ENCODE assay signal across 1 cellular context in the genomic region with DNA sequence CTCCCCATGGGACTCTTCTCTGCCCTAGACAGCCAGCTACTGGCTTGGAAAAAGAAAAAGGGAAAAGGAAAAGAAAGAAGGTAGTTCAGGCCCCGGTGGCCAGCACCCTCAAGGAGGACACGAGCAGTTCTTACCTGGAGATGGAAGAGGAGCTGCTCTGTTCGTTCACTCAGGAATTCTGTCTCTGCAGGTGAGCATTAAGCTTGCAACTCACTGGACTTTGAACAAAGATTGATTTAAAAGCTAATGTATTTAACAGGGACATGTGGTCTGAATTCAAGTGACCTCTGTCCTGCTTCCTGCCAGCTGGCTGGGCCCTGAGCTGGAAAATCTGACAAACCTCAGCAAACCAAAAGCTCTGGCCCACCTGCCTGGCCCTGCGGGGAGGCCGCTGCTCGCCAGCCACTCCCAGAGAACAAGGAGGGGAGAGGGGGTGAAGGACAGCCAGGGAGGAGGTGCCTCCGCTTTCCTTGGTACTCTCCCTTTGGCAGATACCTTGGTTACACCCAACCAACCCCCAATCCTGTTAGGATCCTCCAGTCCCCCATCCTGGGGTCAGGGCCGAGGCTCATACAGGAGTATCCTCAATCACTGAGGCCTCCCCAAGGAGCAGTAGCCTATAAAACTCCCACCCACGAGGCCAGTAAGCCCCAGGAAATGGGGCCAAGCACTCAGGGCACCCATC.
TF ChIP-seq lines count a peak whose summit lies in the region.

A gene (minus strand): TSS at position 186 of the 685 bp plus-strand sequence. CDS start 19,347 bp downstream, outside the sequence.

TF ChIP-seq in HepG2, 621 proteins besides CTCF, POLR2A, EP300 and RAD21 (continued from another document and continues in another):
- TF ChIP-seq, protein P1, sequence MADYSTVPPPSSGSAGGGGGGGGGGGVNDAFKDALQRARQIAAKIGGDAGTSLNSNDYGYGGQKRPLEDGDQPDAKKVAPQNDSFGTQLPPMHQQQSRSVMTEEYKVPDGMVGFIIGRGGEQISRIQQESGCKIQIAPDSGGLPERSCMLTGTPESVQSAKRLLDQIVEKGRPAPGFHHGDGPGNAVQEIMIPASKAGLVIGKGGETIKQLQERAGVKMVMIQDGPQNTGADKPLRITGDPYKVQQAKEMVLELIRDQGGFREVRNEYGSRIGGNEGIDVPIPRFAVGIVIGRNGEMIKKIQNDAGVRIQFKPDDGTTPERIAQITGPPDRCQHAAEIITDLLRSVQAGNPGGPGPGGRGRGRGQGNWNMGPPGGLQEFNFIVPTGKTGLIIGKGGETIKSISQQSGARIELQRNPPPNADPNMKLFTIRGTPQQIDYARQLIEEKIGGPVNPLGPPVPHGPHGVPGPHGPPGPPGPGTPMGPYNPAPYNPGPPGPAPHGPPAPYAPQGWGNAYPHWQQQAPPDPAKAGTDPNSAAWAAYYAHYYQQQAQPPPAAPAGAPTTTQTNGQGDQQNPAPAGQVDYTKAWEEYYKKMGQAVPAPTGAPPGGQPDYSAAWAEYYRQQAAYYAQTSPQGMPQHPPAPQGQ (CRISPR knock-in tag; IDR thresholded peaks at IDR 0.05; ENCODE audit: borderline replicate concordance): no peak
- TF ChIP-seq, protein P2, sequence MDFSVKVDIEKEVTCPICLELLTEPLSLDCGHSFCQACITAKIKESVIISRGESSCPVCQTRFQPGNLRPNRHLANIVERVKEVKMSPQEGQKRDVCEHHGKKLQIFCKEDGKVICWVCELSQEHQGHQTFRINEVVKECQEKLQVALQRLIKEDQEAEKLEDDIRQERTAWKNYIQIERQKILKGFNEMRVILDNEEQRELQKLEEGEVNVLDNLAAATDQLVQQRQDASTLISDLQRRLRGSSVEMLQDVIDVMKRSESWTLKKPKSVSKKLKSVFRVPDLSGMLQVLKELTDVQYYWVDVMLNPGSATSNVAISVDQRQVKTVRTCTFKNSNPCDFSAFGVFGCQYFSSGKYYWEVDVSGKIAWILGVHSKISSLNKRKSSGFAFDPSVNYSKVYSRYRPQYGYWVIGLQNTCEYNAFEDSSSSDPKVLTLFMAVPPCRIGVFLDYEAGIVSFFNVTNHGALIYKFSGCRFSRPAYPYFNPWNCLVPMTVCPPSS (IDR thresholded peaks at IDR 0.05): no peak
- peak; percentile 39; the same call in 1 of the 2 replicates for TF ChIP-seq ARNTL (CRISPR knock-in tag; IDR thresholded peaks at IDR 0.05)
- TF ChIP-seq, protein P3, sequence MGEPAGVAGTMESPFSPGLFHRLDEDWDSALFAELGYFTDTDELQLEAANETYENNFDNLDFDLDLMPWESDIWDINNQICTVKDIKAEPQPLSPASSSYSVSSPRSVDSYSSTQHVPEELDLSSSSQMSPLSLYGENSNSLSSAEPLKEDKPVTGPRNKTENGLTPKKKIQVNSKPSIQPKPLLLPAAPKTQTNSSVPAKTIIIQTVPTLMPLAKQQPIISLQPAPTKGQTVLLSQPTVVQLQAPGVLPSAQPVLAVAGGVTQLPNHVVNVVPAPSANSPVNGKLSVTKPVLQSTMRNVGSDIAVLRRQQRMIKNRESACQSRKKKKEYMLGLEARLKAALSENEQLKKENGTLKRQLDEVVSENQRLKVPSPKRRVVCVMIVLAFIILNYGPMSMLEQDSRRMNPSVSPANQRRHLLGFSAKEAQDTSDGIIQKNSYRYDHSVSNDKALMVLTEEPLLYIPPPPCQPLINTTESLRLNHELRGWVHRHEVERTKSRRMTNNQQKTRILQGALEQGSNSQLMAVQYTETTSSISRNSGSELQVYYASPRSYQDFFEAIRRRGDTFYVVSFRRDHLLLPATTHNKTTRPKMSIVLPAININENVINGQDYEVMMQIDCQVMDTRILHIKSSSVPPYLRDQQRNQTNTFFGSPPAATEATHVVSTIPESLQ (CRISPR knock-in tag; conservative IDR thresholded peaks at IDR 0.05): no peak
- TF ChIP-seq, protein P4, sequence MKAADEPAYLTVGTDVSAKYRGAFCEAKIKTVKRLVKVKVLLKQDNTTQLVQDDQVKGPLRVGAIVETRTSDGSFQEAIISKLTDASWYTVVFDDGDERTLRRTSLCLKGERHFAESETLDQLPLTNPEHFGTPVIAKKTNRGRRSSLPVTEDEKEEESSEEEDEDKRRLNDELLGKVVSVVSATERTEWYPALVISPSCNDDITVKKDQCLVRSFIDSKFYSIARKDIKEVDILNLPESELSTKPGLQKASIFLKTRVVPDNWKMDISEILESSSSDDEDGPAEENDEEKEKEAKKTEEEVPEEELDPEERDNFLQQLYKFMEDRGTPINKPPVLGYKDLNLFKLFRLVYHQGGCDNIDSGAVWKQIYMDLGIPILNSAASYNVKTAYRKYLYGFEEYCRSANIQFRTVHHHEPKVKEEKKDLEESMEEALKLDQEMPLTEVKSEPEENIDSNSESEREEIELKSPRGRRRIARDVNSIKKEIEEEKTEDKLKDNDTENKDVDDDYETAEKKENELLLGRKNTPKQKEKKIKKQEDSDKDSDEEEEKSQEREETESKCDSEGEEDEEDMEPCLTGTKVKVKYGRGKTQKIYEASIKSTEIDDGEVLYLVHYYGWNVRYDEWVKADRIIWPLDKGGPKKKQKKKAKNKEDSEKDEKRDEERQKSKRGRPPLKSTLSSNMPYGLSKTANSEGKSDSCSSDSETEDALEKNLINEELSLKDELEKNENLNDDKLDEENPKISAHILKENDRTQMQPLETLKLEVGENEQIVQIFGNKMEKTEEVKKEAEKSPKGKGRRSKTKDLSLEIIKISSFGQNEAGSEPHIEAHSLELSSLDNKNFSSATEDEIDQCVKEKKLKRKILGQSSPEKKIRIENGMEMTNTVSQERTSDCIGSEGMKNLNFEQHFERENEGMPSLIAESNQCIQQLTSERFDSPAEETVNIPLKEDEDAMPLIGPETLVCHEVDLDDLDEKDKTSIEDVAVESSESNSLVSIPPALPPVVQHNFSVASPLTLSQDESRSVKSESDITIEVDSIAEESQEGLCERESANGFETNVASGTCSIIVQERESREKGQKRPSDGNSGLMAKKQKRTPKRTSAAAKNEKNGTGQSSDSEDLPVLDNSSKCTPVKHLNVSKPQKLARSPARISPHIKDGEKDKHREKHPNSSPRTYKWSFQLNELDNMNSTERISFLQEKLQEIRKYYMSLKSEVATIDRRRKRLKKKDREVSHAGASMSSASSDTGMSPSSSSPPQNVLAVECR (CRISPR knock-in tag; IDR thresholded peaks at IDR 0.05; ENCODE audit: borderline replicate concordance): peak; percentile 73; the same call in 1 of the 2 replicates
- TF ChIP-seq BORCS8-MEF2B (CRISPR knock-in tag; IDR thresholded peaks at IDR 0.05): 0 out of 2 replicates have a peak, but pooled peaks have one; percentile 14
- TF ChIP-seq PHF21A (CRISPR knock-in tag; IDR thresholded peaks at IDR 0.05): peak; percentile 81
- TF ChIP-seq SOX13 (IDR thresholded peaks at IDR 0.05): no peak
- TF ChIP-seq SOX13 (CRISPR knock-in tag; conservative IDR thresholded peaks at IDR 0.05 in 1 of 2, IDR thresholded peaks at IDR 0.05 in 1 of 2): 0 out of 4 replicates have a peak, but pooled peaks of 1 of the 2 experiments have one; percentile 45
- TF ChIP-seq ZNF501 (CRISPR knock-in tag; IDR thresholded peaks at IDR 0.05): peak; percentile 31; the same call in 1 of the 2 replicates
- TF ChIP-seq LCORL (IDR thresholded peaks at IDR 0.05): no peak
- TF ChIP-seq LCORL (CRISPR knock-in tag; IDR thresholded peaks at IDR 0.05): peak; percentile 85; the same call in 1 of the 2 replicates
- TF ChIP-seq CREB1 (IDR thresholded peaks at IDR 0.05): no peak
- 0 out of 2 replicates have a peak, but pooled peaks have one; percentile 12 for TF ChIP-seq CREB1 (CRISPR knock-in tag; IDR thresholded peaks at IDR 0.05)
- peak; percentile 74 for TF ChIP-seq ZEB1 (IDR thresholded peaks at IDR 0.05; ENCODE audit: insufficient replicate concordance, low read depth)
- TF ChIP-seq CBFB (CRISPR knock-in tag; IDR thresholded peaks at IDR 0.05): 0 out of 2 replicates have a peak, but pooled peaks have one; percentile 28
- TF ChIP-seq, protein P5, sequence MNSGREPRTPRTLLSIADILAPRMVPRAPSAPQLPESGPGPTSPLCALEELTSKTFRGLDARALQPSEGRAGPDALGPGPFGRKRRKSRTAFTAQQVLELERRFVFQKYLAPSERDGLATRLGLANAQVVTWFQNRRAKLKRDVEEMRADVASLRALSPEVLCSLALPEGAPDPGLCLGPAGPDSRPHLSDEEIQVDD (CRISPR knock-in tag; IDR thresholded peaks at IDR 0.05; ENCODE audit: borderline replicate concordance): no peak
- TF ChIP-seq, protein P6, sequence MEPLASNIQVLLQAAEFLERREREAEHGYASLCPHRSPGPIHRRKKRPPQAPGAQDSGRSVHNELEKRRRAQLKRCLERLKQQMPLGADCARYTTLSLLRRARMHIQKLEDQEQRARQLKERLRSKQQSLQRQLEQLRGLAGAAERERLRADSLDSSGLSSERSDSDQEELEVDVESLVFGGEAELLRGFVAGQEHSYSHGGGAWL (CRISPR knock-in tag; IDR thresholded peaks at IDR 0.05): peak; percentile 18; the same call in 1 of the 2 replicates
- TF ChIP-seq THAP11 (CRISPR knock-in tag; IDR thresholded peaks at IDR 0.05): peak; percentile 38; the same call in 1 of the 2 replicates
- no peak for TF ChIP-seq ZNF724P (CRISPR knock-in tag; IDR thresholded peaks at IDR 0.05; ENCODE audit: borderline replicate concordance)
- TF ChIP-seq, protein P7, sequence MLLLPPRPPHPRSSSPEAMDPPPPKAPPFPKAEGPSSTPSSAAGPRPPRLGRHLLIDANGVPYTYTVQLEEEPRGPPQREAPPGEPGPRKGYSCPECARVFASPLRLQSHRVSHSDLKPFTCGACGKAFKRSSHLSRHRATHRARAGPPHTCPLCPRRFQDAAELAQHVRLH (CRISPR knock-in tag; IDR thresholded peaks at IDR 0.05; ENCODE audit: borderline replicate concordance, low read depth): no peak; the same call in 1 of the 2 replicates
- TF ChIP-seq, protein P8, sequence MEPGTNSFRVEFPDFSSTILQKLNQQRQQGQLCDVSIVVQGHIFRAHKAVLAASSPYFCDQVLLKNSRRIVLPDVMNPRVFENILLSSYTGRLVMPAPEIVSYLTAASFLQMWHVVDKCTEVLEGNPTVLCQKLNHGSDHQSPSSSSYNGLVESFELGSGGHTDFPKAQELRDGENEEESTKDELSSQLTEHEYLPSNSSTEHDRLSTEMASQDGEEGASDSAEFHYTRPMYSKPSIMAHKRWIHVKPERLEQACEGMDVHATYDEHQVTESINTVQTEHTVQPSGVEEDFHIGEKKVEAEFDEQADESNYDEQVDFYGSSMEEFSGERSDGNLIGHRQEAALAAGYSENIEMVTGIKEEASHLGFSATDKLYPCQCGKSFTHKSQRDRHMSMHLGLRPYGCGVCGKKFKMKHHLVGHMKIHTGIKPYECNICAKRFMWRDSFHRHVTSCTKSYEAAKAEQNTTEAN (CRISPR knock-in tag; conservative IDR thresholded peaks at IDR 0.05): peak; percentile 57
- TF ChIP-seq HDAC2 (CRISPR knock-in tag; IDR thresholded peaks at IDR 0.05): peak; percentile 77
- TF ChIP-seq BRD4 (CRISPR knock-in tag; IDR thresholded peaks at IDR 0.05): 0 out of 2 replicates have a peak, but pooled peaks have one; percentile 40
- no peak for TF ChIP-seq MAF1 (CRISPR knock-in tag; IDR thresholded peaks at IDR 0.05; ENCODE audit: borderline replicate concordance)
- peak; percentile 85 for TF ChIP-seq SAP130 (CRISPR knock-in tag; IDR thresholded peaks at IDR 0.05; ENCODE audit: low read depth)
- TF ChIP-seq GABPB1 (CRISPR knock-in tag; IDR thresholded peaks at IDR 0.05): peak; percentile 47; the same call in 1 of the 2 replicates
- TF ChIP-seq MTA3 (CRISPR knock-in tag; IDR thresholded peaks at IDR 0.05): no peak
- TF ChIP-seq BRCA1 (CRISPR knock-in tag; IDR thresholded peaks at IDR 0.05): peak; percentile 81
- peak; percentile 32; the same call in 1 of the 2 replicates for TF ChIP-seq TARDBP (CRISPR knock-in tag; IDR thresholded peaks at IDR 0.05)
- peak; percentile 67 for TF ChIP-seq YEATS4 (CRISPR knock-in tag; IDR thresholded peaks at IDR 0.05; ENCODE audit: borderline replicate concordance)
- TF ChIP-seq, protein P9, sequence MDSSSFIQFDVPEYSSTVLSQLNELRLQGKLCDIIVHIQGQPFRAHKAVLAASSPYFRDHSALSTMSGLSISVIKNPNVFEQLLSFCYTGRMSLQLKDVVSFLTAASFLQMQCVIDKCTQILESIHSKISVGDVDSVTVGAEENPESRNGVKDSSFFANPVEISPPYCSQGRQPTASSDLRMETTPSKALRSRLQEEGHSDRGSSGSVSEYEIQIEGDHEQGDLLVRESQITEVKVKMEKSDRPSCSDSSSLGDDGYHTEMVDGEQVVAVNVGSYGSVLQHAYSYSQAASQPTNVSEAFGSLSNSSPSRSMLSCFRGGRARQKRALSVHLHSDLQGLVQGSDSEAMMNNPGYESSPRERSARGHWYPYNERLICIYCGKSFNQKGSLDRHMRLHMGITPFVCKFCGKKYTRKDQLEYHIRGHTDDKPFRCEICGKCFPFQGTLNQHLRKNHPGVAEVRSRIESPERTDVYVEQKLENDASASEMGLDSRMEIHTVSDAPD (CRISPR knock-in tag; IDR thresholded peaks at IDR 0.05): peak; percentile 28; the same call in 1 of the 2 replicates
- peak; percentile 30; the same call in 1 of the 2 replicates for TF ChIP-seq FOXK1 (CRISPR knock-in tag; IDR thresholded peaks at IDR 0.05; ENCODE audit: borderline replicate concordance, low read depth)
- TF ChIP-seq MEIS2 (CRISPR knock-in tag; IDR thresholded peaks at IDR 0.05): peak; percentile 57; the same call in 1 of the 2 replicates
- 0 out of 2 replicates have a peak, but pooled peaks have one; percentile 26 for TF ChIP-seq CBX5 (CRISPR knock-in tag; IDR thresholded peaks at IDR 0.05; ENCODE audit: borderline replicate concordance)
- 0 out of 2 replicates have a peak, but pooled peaks have one; percentile 30 for TF ChIP-seq SATB2 (CRISPR knock-in tag; IDR thresholded peaks at IDR 0.05)
- TF ChIP-seq MED13 (CRISPR knock-in tag; IDR thresholded peaks at IDR 0.05): 0 out of 2 replicates have a peak, but pooled peaks have one; percentile 47
- TF ChIP-seq SP140L (CRISPR knock-in tag; IDR thresholded peaks at IDR 0.05; ENCODE audit: borderline replicate concordance): 0 out of 2 replicates have a peak, but pooled peaks have one; percentile 57
- peak; percentile 47 for TF ChIP-seq SOX5 (CRISPR knock-in tag; IDR thresholded peaks at IDR 0.05; ENCODE audit: borderline replicate concordance)
- TF ChIP-seq, protein P10, sequence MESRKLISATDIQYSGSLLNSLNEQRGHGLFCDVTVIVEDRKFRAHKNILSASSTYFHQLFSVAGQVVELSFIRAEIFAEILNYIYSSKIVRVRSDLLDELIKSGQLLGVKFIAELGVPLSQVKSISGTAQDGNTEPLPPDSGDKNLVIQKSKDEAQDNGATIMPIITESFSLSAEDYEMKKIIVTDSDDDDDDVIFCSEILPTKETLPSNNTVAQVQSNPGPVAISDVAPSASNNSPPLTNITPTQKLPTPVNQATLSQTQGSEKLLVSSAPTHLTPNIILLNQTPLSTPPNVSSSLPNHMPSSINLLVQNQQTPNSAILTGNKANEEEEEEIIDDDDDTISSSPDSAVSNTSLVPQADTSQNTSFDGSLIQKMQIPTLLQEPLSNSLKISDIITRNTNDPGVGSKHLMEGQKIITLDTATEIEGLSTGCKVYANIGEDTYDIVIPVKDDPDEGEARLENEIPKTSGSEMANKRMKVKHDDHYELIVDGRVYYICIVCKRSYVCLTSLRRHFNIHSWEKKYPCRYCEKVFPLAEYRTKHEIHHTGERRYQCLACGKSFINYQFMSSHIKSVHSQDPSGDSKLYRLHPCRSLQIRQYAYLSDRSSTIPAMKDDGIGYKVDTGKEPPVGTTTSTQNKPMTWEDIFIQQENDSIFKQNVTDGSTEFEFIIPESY (CRISPR knock-in tag; IDR thresholded peaks at IDR 0.05): 0 out of 2 replicates have a peak, but pooled peaks have one; percentile 21
- peak; percentile 56; the same call in 1 of the 2 replicates for TF ChIP-seq NCOA2 (CRISPR knock-in tag; IDR thresholded peaks at IDR 0.05)
